8 cellular contexts compared by ENCODE assay signal in the genomic region with DNA sequence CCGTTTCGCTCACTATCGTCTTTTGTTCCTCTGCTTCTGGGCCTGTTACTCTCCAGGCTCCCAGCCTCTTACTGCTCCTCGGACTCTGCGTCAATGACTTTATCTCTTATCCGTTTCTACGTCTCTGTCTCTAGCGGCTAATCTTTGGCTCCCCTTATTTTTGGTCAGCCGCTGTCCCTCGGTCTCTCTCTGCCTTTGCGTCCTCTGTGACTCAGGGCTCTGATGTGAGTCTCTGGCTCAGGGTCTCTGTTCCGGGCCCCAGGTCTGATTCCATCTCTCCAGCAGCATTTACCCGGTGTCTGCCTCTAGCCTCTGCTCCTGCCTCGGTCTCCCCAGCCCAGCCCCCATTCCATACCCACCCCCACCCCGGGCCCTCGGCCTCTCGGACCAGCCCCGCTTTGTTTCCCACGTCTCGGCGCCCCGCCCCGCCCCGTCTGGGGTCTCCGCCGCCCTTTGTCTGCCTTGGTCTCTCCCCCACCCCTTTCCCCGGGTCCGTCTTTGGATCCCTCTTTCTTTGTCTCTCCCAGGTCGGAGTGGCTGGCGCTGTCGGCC. TPM values are rescaled to one million over a fixed set of nuclear protein-coding genes. Genes with fewer than 3 reads are reported as not detected.
DNase-seq lines count a peak whose midpoint lies in the region; ATAC-seq, FAIRE-seq and TF ChIP-seq lines count a peak whose summit lies in the region.

No MANE protein-coding gene starts in this region.

- H3K36me3 ChIP-seq in OCI-LY3 (replicated peaks; ENCODE audit: low read depth, low read length), result no peaks in the 10 kb centered on the region

- peak overlapping the region; percentile 89 for H3K4me2 ChIP-seq in OCI-LY3 (ENCODE audit: low read length)

- peak overlapping the region; percentile 73 for H2AFZ ChIP-seq in OCI-LY3 (ENCODE audit: low read depth, low read length)

- TF ChIP-seq CTCF in OCI-LY3 (IDR thresholded peaks at IDR 0.05; ENCODE audit: low read depth, low read length) (no peak), endothelial cell (IDR thresholded peaks at IDR 0.05; ENCODE audit: unreplicated experiment) (no peak)

- no peak for ATAC-seq in naive thymus-derived CD8-positive, alpha-beta T cell
- ATAC-seq in GM21825 (IDR thresholded peaks at IDR 0.05; ENCODE audit: unreplicated experiment), result no peak

- H3K9ac ChIP-seq in OCI-LY3 (ENCODE audit: low read length), result peak overlapping the region; percentile 88

- H4K20me1 ChIP-seq in OCI-LY3 (ENCODE audit: insufficient read depth, low read length), result no peaks in the 10 kb centered on the region

- FAIRE-seq in HTR-8/SVneo (lab: Jason Lieb, UNC), result no peak

- peak overlapping the region; percentile 92 for H3K4me3 Mint-ChIP-seq in endothelial cell (ENCODE audit: unreplicated experiment)
- H3K4me3 Mint-ChIP-seq in naive thymus-derived CD8-positive, alpha-beta T cell, result peak overlapping the region; percentile 76 to 94 (median 84)

- peaks cover 21% of the 10 kb centered on the region for H3K27me3 Mint-ChIP-seq in endothelial cell (ENCODE audit: unreplicated experiment)
- H3K27me3 Mint-ChIP-seq in naive thymus-derived CD8-positive, alpha-beta T cell, result no peaks in the 10 kb centered on the region

- DNase-seq in ELR (ENCODE audit: low read depth) (peak; percentile 47), endothelial cell (ENCODE audit: low spot score) (no peak), midbrain (lab: John Stamatoyannopoulos, UW) (no peak), HTR-8/SVneo (ENCODE audit: insufficient read length, low spot score) (no peak), pons (ENCODE audit: low spot score) (no peak)
- DNase-seq in naive thymus-derived CD8-positive, alpha-beta T cell, result no peak

- H3K9me3 Mint-ChIP-seq in endothelial cell (ENCODE audit: unreplicated experiment), result no peaks in the 10 kb centered on the region
- no peaks in the 10 kb centered on the region for H3K9me3 Mint-ChIP-seq in naive thymus-derived CD8-positive, alpha-beta T cell

- H3K4me1 Mint-ChIP-seq in endothelial cell (ENCODE audit: unreplicated experiment), result peaks cover 28% of the 10 kb centered on the region
- peaks cover 21 to 43% (median 39%) of the 10 kb centered on the region in 4 donors for H3K4me1 Mint-ChIP-seq in naive thymus-derived CD8-positive, alpha-beta T cell

- no peaks in the 10 kb centered on the region for H3K9me3 ChIP-seq in OCI-LY3 (ENCODE audit: insufficient read depth, low read length)

- H3K27me3 ChIP-seq in OCI-LY3 (ENCODE audit: low read depth, low read length), result no peaks in the 10 kb centered on the region

- H3K27ac Mint-ChIP-seq in endothelial cell (ENCODE audit: unreplicated experiment), result peak overlapping the region; percentile 99
- peak overlapping the region; percentile 67 to 94 (median 81) for H3K27ac Mint-ChIP-seq in naive thymus-derived CD8-positive, alpha-beta T cell

- POLR2A ChIA-PET in naive thymus-derived CD8-positive, alpha-beta T cell (lab: Charles Lee), result interaction anchor here (0.8 to 3.3 kb wide), 10 partner anchors 12 to 329 kb away, joined by 3 to 82 read pairs (median 12); a partner anchor contains a TSS

- H3K27ac ChIP-seq in OCI-LY3 (ENCODE audit: low read length), result peak overlapping the region; percentile 39

- H3K36me3 Mint-ChIP-seq in endothelial cell (ENCODE audit: low read depth, unreplicated experiment), result peaks cover 13% of the 10 kb centered on the region
- peaks cover 0 to 13% (median 0%) of the 10 kb centered on the region in 3 donors for H3K36me3 Mint-ChIP-seq in naive thymus-derived CD8-positive, alpha-beta T cell

- H3K79me2 ChIP-seq in OCI-LY3 (ENCODE audit: low read length), result peaks cover 8% of the 10 kb centered on the region

- peak overlapping the region; percentile 93 for H3K4me3 ChIP-seq in OCI-LY3 (ENCODE audit: low read length)

- H3K4me1 ChIP-seq in OCI-LY3 (ENCODE audit: low read length), result peaks cover 11% of the 10 kb centered on the region

RNA-seq across cellular contexts. Expression of a gene that starts 0.5 kb away (rescaled TPM):
- total RNA-seq in endothelial cell (ENCODE audit: unreplicated experiment), result 40.4 TPM
- 10 to 100 TPM; 12.7 to 14.3 TPM for total RNA-seq in naive thymus-derived CD8-positive, alpha-beta T cell
- 10 to 100 TPM in 1 of 3 donors, 1 to 10 TPM in 2; 6.1 to 11.7 (median 7.5) TPM for polyA plus RNA-seq in naive thymus-derived CD8-positive, alpha-beta T cell

RNA-seq across cellular contexts. Expression of a gene that starts 12.3 kb away (rescaled TPM):
- 1.6 TPM for total RNA-seq in endothelial cell (ENCODE audit: unreplicated experiment)
- total RNA-seq in naive thymus-derived CD8-positive, alpha-beta T cell, result 100 to 1,000 TPM; 216 to 222 TPM
- 100 to 1,000 TPM; 178 to 249 (median 242) TPM for polyA plus RNA-seq in naive thymus-derived CD8-positive, alpha-beta T cell

RNA-seq across cellular contexts. Expression of a gene that starts 12.7 kb away (rescaled TPM):
- 16.3 TPM for total RNA-seq in endothelial cell (ENCODE audit: unreplicated experiment)
- 1 to 10 TPM; 5.5 to 7.6 TPM for total RNA-seq in naive thymus-derived CD8-positive, alpha-beta T cell
- polyA plus RNA-seq in naive thymus-derived CD8-positive, alpha-beta T cell, result 1 to 10 TPM; 2.1 to 6.7 (median 3.8) TPM

RNA-seq across cellular contexts. Expression of a gene that starts 20.1 kb away (rescaled TPM):
- total RNA-seq in endothelial cell (ENCODE audit: unreplicated experiment), result 0.85 TPM
- total RNA-seq in naive thymus-derived CD8-positive, alpha-beta T cell, result 1 to 10 TPM in 1 of 2 experiments, not detected in 1; 1.9 TPM
- polyA plus RNA-seq in naive thymus-derived CD8-positive, alpha-beta T cell, result 1 to 10 TPM in 2 of 3 donors, not detected in 1; 1.1 to 4.2 TPM

RNA-seq across cellular contexts. Expression of a gene that starts 24.4 kb away (rescaled TPM):
- total RNA-seq in endothelial cell (ENCODE audit: unreplicated experiment), result 62.4 TPM
- 10 to 100 TPM; 32.9 to 36.9 TPM for total RNA-seq in naive thymus-derived CD8-positive, alpha-beta T cell
- polyA plus RNA-seq in naive thymus-derived CD8-positive, alpha-beta T cell, result 10 to 100 TPM in 1 of 3 donors, 1 to 10 TPM in 2; 6.6 to 10.5 (median 7.3) TPM

Comparison
In these comparisons a context has a peak if more than half of its experiments do, and no peak if none do; other contexts are left out.
1. RNA of a gene that starts 12.3 kb away (total RNA-seq): 216 to 222 TPM in naive thymus-derived CD8-positive, alpha-beta T cell; 1.6 TPM in endothelial cell (single experiment); every median in the first group is over 10 times any median in the second.